ENCODE assay signal across 10 cellular contexts in genomic region chr5:40682431-40683017, GRCh38. TPM values are rescaled to one million over a fixed set of nuclear protein-coding genes. Genes with fewer than 3 reads are reported as not detected.
DNase-seq lines count a peak whose midpoint lies in the region; ATAC-seq, FAIRE-seq and TF ChIP-seq lines count a peak whose summit lies in the region.
"Had no signal": no experiment of that assay in that cellular context is flagged by ENCODE, and none has a peak within 500 bp of the region (broad histone marks: within the 10 kb centered on the region; RNA-seq: fewer than 3 reads in every experiment).

No MANE protein-coding gene starts in this region.

- POLR2A ChIA-PET in HepG2 (lab: Yijun Ruan, JAX), result no interaction called here

- TF ChIP-seq RAD21 in HepG2 (CRISPR knock-in tag; IDR thresholded peaks at IDR 0.05), result no peak

- in situ Hi-C loops in HepG2 (cut with HindIII; ENCODE audit: extremely low pct_ligation_motif_present, low pct_unique_long_range_greater_than_20kb), result loop anchor here (10.0 to 25.0 kb wide), 2 partner anchors 968 to 1095 kb away; no protein-coding TSS in a partner anchor

- BruUV-seq in HepG2 (replicated peaks; lab: Mats Ljungman, UMichigan), result no TSS peak

- no peak for TF ChIP-seq CTCF in right lobe of liver (IDR thresholded peaks at IDR 0.05)
- no peak for TF ChIP-seq CTCF in HepG2 (CRISPR knock-in tag; IDR thresholded peaks at IDR 0.05)
- no peak for TF ChIP-seq CTCF in body of pancreas (IDR thresholded peaks at IDR 0.05)
- no peak for TF ChIP-seq CTCF in upper lobe of right lung (IDR thresholded peaks at IDR 0.05)

- CTCF ChIA-PET in HepG2 (lab: Yijun Ruan, JAX; ENCODE audit: low intra/inter-chr PET ratio, low total read pairs), result no interaction called here

- FAIRE-seq in HepG2 (lab: Jason Lieb, UNC) (no peak), GM19239 (lab: Jason Lieb, UNC) (no peak)

- DNase-seq in right lobe of liver (no peak), HepG2 (ENCODE audit: low spot score) (no peak), body of pancreas (peak; percentile 22 to 55 (median 38)), upper lobe of right lung (no peak), A172 (ENCODE audit: low spot score) (no peak), GM19239 (ENCODE audit: insufficient read length, low spot score) (no peak)
- DNase-seq: DMS79 treated with DMSO at 0.1 percent for 48 hours, NCI-H526 treated with DMSO at 0.1 percent for 48 hours had no signal

- H3K4me2 ChIP-seq in HepG2 (ENCODE audit: low read depth, low read length), result no peak overlapping the region

- no peaks in the 10 kb centered on the region for H3K36me3 ChIP-seq in right lobe of liver
- H3K36me3 ChIP-seq in HepG2 (replicated peaks in 1 of 2; ENCODE audit: control insufficient read depth in 1 of 2, insufficient read depth in 2 of 2, low read length in 2 of 2), result no peaks in the 10 kb centered on the region
- H3K36me3 ChIP-seq in body of pancreas (replicated peaks in 1 of 2; ENCODE audit: insufficient read depth in 1 of 2, low read depth in 2 of 2), result no peaks in the 10 kb centered on the region
- H3K36me3 ChIP-seq in upper lobe of right lung, result peaks cover 6% of the 10 kb centered on the region

- no peaks in the 10 kb centered on the region for H3K9me3 ChIP-seq in right lobe of liver
- no peaks in the 10 kb centered on the region for H3K9me3 ChIP-seq in HepG2 (ENCODE audit: low read length)
- no peaks in the 10 kb centered on the region for H3K9me3 ChIP-seq in body of pancreas
- H3K9me3 ChIP-seq in mononuclear cell (ENCODE audit: low read depth, low read length), result no peaks in the 10 kb centered on the region
- H3K9me3 ChIP-seq in upper lobe of right lung, result no peaks in the 10 kb centered on the region

- WGBS in right lobe of liver (ENCODE audit: insufficient coverage, low coverage, low lambda C conversion rate, missing lambda C conversion rate), result 69% methylated on average over 10 of the region's 10 CpGs
- 77% methylated on average over 10 of the region's 10 CpGs for WGBS in HepG2 (ENCODE audit: low lambda C conversion rate)
- WGBS in body of pancreas, 2 donors, result 25 to 42% methylated on average over 10 of the region's 10 CpGs

- H3K4me3 ChIP-seq in right lobe of liver, result peak overlapping the region; percentile 3 to 58 (median 8)
- no peak overlapping the region for H3K4me3 ChIP-seq in HepG2 (replicated peaks in 1 of 3; ENCODE audit: insufficient read depth in 1 of 3, low read depth in 2 of 3, low read length in 3 of 3)
- peak overlapping the region; percentile 24 to 95 for H3K4me3 ChIP-seq in body of pancreas
- peak overlapping the region; percentile 87 for H3K4me3 ChIP-seq in mononuclear cell (ENCODE audit: low read length)
- H3K4me3 ChIP-seq in upper lobe of right lung, result peak overlapping the region; percentile 88

- intact Hi-C loops in right lobe of liver (cut with DNase I) (loop anchor here (10.0 kb wide), 1 partner anchor 738 kb away; no protein-coding TSS in a partner anchor), HepG2 (cut with micrococcal nuclease; ENCODE audit: unreplicated experiment) (no loop called here), body of pancreas (cut with DNase I) (loop anchor here (5.0 kb wide), 1 partner anchor 970 kb away; no protein-coding TSS in a partner anchor), upper lobe of right lung (cut with DNase I) (loop anchor here (10.0 kb wide), 1 partner anchor 738 kb away; no protein-coding TSS in a partner anchor)

- H3K27me3 ChIP-seq in right lobe of liver, result peaks cover 0 to 13% of the 10 kb centered on the region in 2 donors
- H3K27me3 ChIP-seq in HepG2 (ENCODE audit: control insufficient read depth in 1 of 2, insufficient read depth in 2 of 2, low read length in 2 of 2), result peaks cover 1 to 7% of the 10 kb centered on the region in 2 experiments; a peak in 2 of 5 replicates
- H3K27me3 ChIP-seq in body of pancreas, result no peaks in the 10 kb centered on the region
- H3K27me3 ChIP-seq in mononuclear cell (ENCODE audit: insufficient read depth, low read length), result no peaks in the 10 kb centered on the region
- peaks cover 8% of the 10 kb centered on the region for H3K27me3 ChIP-seq in upper lobe of right lung

- TF ChIP-seq POLR2A in right lobe of liver (IDR thresholded peaks at IDR 0.05), result no peak
- TF ChIP-seq POLR2A in HepG2 (IDR thresholded peaks at IDR 0.05; ENCODE audit: insufficient read depth in 1 of 2, low read depth in 2 of 2, low read length in 2 of 2), result no peak
- peak in 1 of 3 donors; percentile 26 for TF ChIP-seq POLR2A in body of pancreas (IDR thresholded peaks at IDR 0.05)

- H3K4me1 ChIP-seq in right lobe of liver, result peaks cover 0 to 11% (median 2%) of the 10 kb centered on the region in 4 donors
- peaks cover 12% of the 10 kb centered on the region; the same call in 1 of the 2 replicates for H3K4me1 ChIP-seq in HepG2 (ENCODE audit: insufficient read depth, low read length)
- H3K4me1 ChIP-seq in body of pancreas, result peaks cover 20% of the 10 kb centered on the region
- peaks cover 62% of the 10 kb centered on the region for H3K4me1 ChIP-seq in mononuclear cell (ENCODE audit: insufficient read depth, low read length)
- H3K4me1 ChIP-seq in upper lobe of right lung, result no peaks in the 10 kb centered on the region

- no peak for TF ChIP-seq EP300 in HepG2 (IDR thresholded peaks at IDR 0.05; ENCODE audit: low read depth in 2 of 2, low read length in 2 of 2)
- TF ChIP-seq EP300 in HepG2 (CRISPR knock-in tag; IDR thresholded peaks at IDR 0.05; ENCODE audit: borderline replicate concordance), result no peak

- H3K9ac ChIP-seq in HepG2 (ENCODE audit: insufficient read depth, low read depth, low read length), result no peak overlapping the region

- ATAC-seq in right lobe of liver (no peak), HepG2 (no peak), body of pancreas (no peak), upper lobe of right lung (no peak), HG02763 (IDR thresholded peaks at IDR 0.05; ENCODE audit: unreplicated experiment) (no peak)

- no peaks in the 10 kb centered on the region for H3K79me2 ChIP-seq in HepG2 (ENCODE audit: insufficient read depth, low read length)

- H3K27ac ChIP-seq in right lobe of liver (peak overlapping the region in 2 of 3 donors; percentile 38 to 39), HepG2 (ENCODE audit: extremely low read length, insufficient read depth, low read length) (no peak overlapping the region), body of pancreas (peak overlapping the region; percentile 27 to 95 (median 89)), upper lobe of right lung (peak overlapping the region; percentile 76)

- no peaks in the 10 kb centered on the region for H4K20me1 ChIP-seq in HepG2 (ENCODE audit: insufficient read depth, low read length)

- H2AFZ ChIP-seq in HepG2 (ENCODE audit: low read length), result no peak overlapping the region

TF ChIP-seq in HepG2, 621 proteins besides CTCF, POLR2A, EP300 and RAD21 (continues in another document):
- TF ChIP-seq MEIS1 (CRISPR knock-in tag; IDR thresholded peaks at IDR 0.05; ENCODE audit: borderline replicate concordance) (no peak), GTF2F1 (IDR thresholded peaks at IDR 0.05; ENCODE audit: low read length) (no peak), PAF1 (CRISPR knock-in tag; IDR thresholded peaks at IDR 0.05) (no peak), ZNF558 (CRISPR knock-in tag; IDR thresholded peaks at IDR 0.05; ENCODE audit: borderline replicate concordance) (no peak), CAMTA2 (CRISPR knock-in tag; IDR thresholded peaks at IDR 0.05; ENCODE audit: borderline replicate concordance) (no peak), ZNF691 (CRISPR knock-in tag; IDR thresholded peaks at IDR 0.05; ENCODE audit: borderline replicate concordance, low read depth) (no peak), HOXA3 (CRISPR knock-in tag; IDR thresholded peaks at IDR 0.05) (no peak)

RNA-seq across cellular contexts. Expression of gene PTGER4, which starts 2.8 kb away (rescaled TPM):
- 1 to 10 TPM in 5 of 6 experiments, under 1 TPM in 1; 0.84 to 4.4 (median 2.9) TPM for total RNA-seq in right lobe of liver
- 0.11 TPM in 1 of 2 replicates, not detected in the other for total RNA-seq in HepG2 (2016; rRNA removed; fragmentation: Illumina TruSeq; extraction: Trizol)
- not detected in 2 replicates for total RNA-seq in HepG2 (2016; cell fraction: cytosol; rRNA removed; fragmentation: Illumina TruSeq; extraction: Trizol; ENCODE audit: low read depth)
- total RNA-seq in HepG2 (2016; cell fraction: insoluble cytoplasmic fraction; rRNA removed; fragmentation: Illumina TruSeq; extraction: Trizol), result not detected in 2 replicates
- total RNA-seq in HepG2 (2016; cell fraction: membrane; rRNA removed; fragmentation: Illumina TruSeq; extraction: Trizol), result not detected in 2 replicates
- total RNA-seq in HepG2 (2016; cell fraction: nucleus; rRNA removed; fragmentation: Illumina TruSeq; extraction: Trizol), result not detected in 2 replicates
- 0.01 and 0.03 TPM in 2 replicates for polyA plus RNA-seq in HepG2 (2011; rRNA removed)
- polyA plus RNA-seq in HepG2 (2011; cell fraction: cytosol; rRNA removed), result 0.04 TPM in 1 of 2 replicates, not detected in the other
- 0.14 and 0.16 TPM in 2 replicates for polyA plus RNA-seq in HepG2 (2011; cell fraction: nucleus; rRNA removed)
- polyA plus RNA-seq in HepG2 (2012), result not detected in 2 replicates
- polyA plus RNA-seq in HepG2 (2016; cell fraction: cytosol; fragmentation: Illumina TruSeq; extraction: Trizol; ENCODE audit: low read depth), result not detected in 2 replicates
- polyA plus RNA-seq in HepG2 (2016; cell fraction: insoluble cytoplasmic fraction; fragmentation: Illumina TruSeq; extraction: Trizol; ENCODE audit: low read depth), result not detected in 2 replicates
- polyA plus RNA-seq in HepG2 (2016; cell fraction: membrane; fragmentation: Illumina TruSeq; extraction: Trizol; ENCODE audit: low read depth), result not detected in 2 replicates
- polyA plus RNA-seq in HepG2 (2016; cell fraction: nucleus; fragmentation: Illumina TruSeq; extraction: Trizol; ENCODE audit: insufficient read depth, low read depth), result not detected in 2 replicates
- 2.9 TPM in 1 of 2 replicates, not detected in the other for polyA minus RNA-seq in HepG2 (2011; rRNA and poly(A)+ RNA removed; ENCODE audit: low replicate concordance)
- not detected in 2 replicates for polyA minus RNA-seq in HepG2 (2011; cell fraction: cytosol; rRNA and poly(A)+ RNA removed)
- polyA minus RNA-seq in HepG2 (2011; cell fraction: nucleus; rRNA and poly(A)+ RNA removed), result not detected in 2 replicates
- total RNA-seq in body of pancreas, result 10 to 100 TPM; 25.9 to 38.9 TPM
- total RNA-seq in mononuclear cell, result 441 TPM
- total RNA-seq in upper lobe of right lung, result 31.2 TPM
- 3.8 and 4.0 TPM in 2 replicates for total RNA-seq in A172 (2014; rRNA removed; shearing (Covaris generic))

Comparison
In these comparisons a context has a peak if more than half of its experiments do, and no peak if none do; other contexts are left out.
1. H3K4me3 ChIP-seq: peak in right lobe of liver (3 of 3), body of pancreas (2 of 2), mononuclear cell (single experiment) and upper lobe of right lung (single experiment); none in HepG2 (0 of 3).
2. DNase-seq: peak in body of pancreas (4 of 4); none in right lobe of liver (0 of 3), HepG2 (single experiment), upper lobe of right lung (single experiment), A172 (single experiment) and GM19239 (single experiment).
3. RNA of gene PTGER4, which starts 2.8 kb away (total RNA-seq): 441 TPM in mononuclear cell (single experiment); 25.9 to 38.9 TPM in body of pancreas, 31.2 TPM in upper lobe of right lung (single experiment), 3.8 to 4.0 TPM in A172, 0.84 to 4.4 TPM in right lobe of liver and 0.11 TPM in HepG2; every median in the first group is over 10 times any median in the second.